In genomic region chr18:62452280-62452824, GRCh38 we compare ENCODE assay signal across 14 cellular contexts.
DNase-seq lines count a peak whose midpoint lies in the region; TF ChIP-seq lines count a peak whose summit lies in the region.
"Had no signal": no experiment of that assay in that cellular context is flagged by ENCODE, and none has a peak within 500 bp of the region (broad histone marks: within the 10 kb centered on the region; RNA-seq: fewer than 3 reads in every experiment).

No MANE protein-coding gene starts in this region.

- in situ Hi-C loops in GM13977 (cut with MboI; ENCODE audit: low pct_unique_long_range_greater_than_20kb, low sequenced_read_pairs, unreplicated experiment) = no loop called here

- H3K4me1 ChIP-seq in liver (ENCODE audit: control insufficient read depth in 4 of 4, insufficient read depth in 4 of 4, low read length in 3 of 4) = peaks cover 13 to 41% (median 34%) of the 10 kb centered on the region in 4 donors
- H3K4me1 ChIP-seq: Caco-2 had no signal

- H3K4me3 Mint-ChIP-seq in activated CD4-positive, alpha-beta T cell treated with anti-CD3 and anti-CD28 coated beads, Interleukin-2, amount 10 ng/mL, durations not matched to agents 7 days and 5 days = no peak overlapping the region
- H3K4me3 Mint-ChIP-seq: activated naive CD8-positive, alpha-beta T cell treated with anti-CD3 and anti-CD28 coated beads for 36 hours had no signal

- POLR2A ChIA-PET in activated CD4-positive, alpha-beta T cell treated with anti-CD3 and anti-CD28 coated beads, Interleukin-2, amount 10 ng/mL, durations not matched to agents 7 days and 5 days (lab: Charles Lee) = no interaction called here

- H3K27ac ChIP-seq in liver (ENCODE audit: low read depth in 1 of 2, low read length in 2 of 2) = peak overlapping the region; percentile 80 to 94
- H3K27ac ChIP-seq: suprapubic skin, VCaP had no signal

- H3K4me3 ChIP-seq in liver (ENCODE audit: low read depth in 1 of 3, low read length in 3 of 3) = no peak overlapping the region
- H3K4me3 ChIP-seq: suprapubic skin had no signal

- no peaks in the 10 kb centered on the region for H3K27me3 ChIP-seq in liver (ENCODE audit: control insufficient read depth in 4 of 4, insufficient read depth in 4 of 4, low read length in 3 of 4)
- H3K27me3 ChIP-seq: suprapubic skin had no signal

- no peaks in the 10 kb centered on the region for H3K36me3 ChIP-seq in liver (ENCODE audit: control insufficient read depth in 4 of 4, insufficient read depth in 3 of 4, low read depth in 1 of 4, low read length in 3 of 4)
- H3K36me3 ChIP-seq: suprapubic skin had no signal

- H3K27me3 Mint-ChIP-seq in activated CD4-positive, alpha-beta T cell treated with anti-CD3 and anti-CD28 coated beads, Interleukin-2, amount 10 ng/mL, durations not matched to agents 7 days and 5 days = peaks cover 4% of the 10 kb centered on the region

- H3K9me3 Mint-ChIP-seq in activated CD4-positive, alpha-beta T cell treated with anti-CD3 and anti-CD28 coated beads, Interleukin-2, amount 10 ng/mL, durations not matched to agents 7 days and 5 days = peaks cover 10% of the 10 kb centered on the region
- H3K9me3 Mint-ChIP-seq: activated naive CD8-positive, alpha-beta T cell treated with anti-CD3 and anti-CD28 coated beads for 36 hours had no signal

- H3K9ac ChIP-seq in liver (ENCODE audit: low read depth in 1 of 2, low read length in 2 of 2) = peak overlapping the region in 1 of 2 donors; percentile 49

- peak; percentile 59 to 66 for TF ChIP-seq RAD21 in liver (IDR thresholded peaks at IDR 0.05)

- no peak overlapping the region for H3K27ac Mint-ChIP-seq in activated CD4-positive, alpha-beta T cell treated with anti-CD3 and anti-CD28 coated beads, Interleukin-2, amount 10 ng/mL, durations not matched to agents 7 days and 5 days
- H3K27ac Mint-ChIP-seq: activated naive CD8-positive, alpha-beta T cell treated with anti-CD3 and anti-CD28 coated beads for 36 hours; naive B cell had no signal

- H3K4me1 Mint-ChIP-seq in activated CD4-positive, alpha-beta T cell treated with anti-CD3 and anti-CD28 coated beads, Interleukin-2, amount 10 ng/mL, durations not matched to agents 7 days and 5 days = peaks cover 19% of the 10 kb centered on the region

- 20% methylated on average over 5 of the region's 5 CpGs for WGBS in liver

- DNase-seq in AML-193 (lab: John Stamatoyannopoulos, UW) (peak; percentile 45), HuH-7 (ENCODE audit: low spot score) (peak; percentile 36), NCI-H2107 (lab: John Stamatoyannopoulos, UW) (no peak), COR-L47 (lab: John Stamatoyannopoulos, UW) (no peak), GM13977 (ENCODE audit: low spot score) (no peak), NCI-H1092 treated with DMSO at 0.1 percent for 48 hours (lab: John Stamatoyannopoulos, UW) (no peak)
- DNase-seq in activated CD4-positive, alpha-beta T cell treated with anti-CD3 and anti-CD28 coated beads, Interleukin-2, amount 10 ng/mL, durations not matched to agents 7 days and 5 days = peak; percentile 15
- DNase-seq: activated naive CD8-positive, alpha-beta T cell treated with anti-CD3 and anti-CD28 coated beads for 36 hours; hypothalamus; naive B cell had no signal

- H3K36me3 Mint-ChIP-seq in activated CD4-positive, alpha-beta T cell treated with anti-CD3 and anti-CD28 coated beads, Interleukin-2, amount 10 ng/mL, durations not matched to agents 7 days and 5 days (ENCODE audit: low read depth) = peaks cover 3% of the 10 kb centered on the region
- H3K36me3 Mint-ChIP-seq: activated naive CD8-positive, alpha-beta T cell treated with anti-CD3 and anti-CD28 coated beads for 36 hours; naive B cell had no signal

- TF ChIP-seq CTCF in liver (IDR thresholded peaks at IDR 0.05; ENCODE audit: low read depth, low read length, missing input control) (no peak), GM13977 (IDR thresholded peaks at IDR 0.05; ENCODE audit: extremely low read depth, insufficient read depth, missing control alignments) (no peak)

- no peaks in the 10 kb centered on the region for H3K9me3 ChIP-seq in liver (ENCODE audit: control insufficient read depth in 4 of 4, low read length in 3 of 4)
- H3K9me3 ChIP-seq: Caco-2, suprapubic skin had no signal

- CTCF ChIA-PET in activated CD4-positive, alpha-beta T cell treated with anti-CD3 and anti-CD28 coated beads, Interleukin-2, amount 10 ng/mL, durations not matched to agents 7 days and 5 days (lab: Charles Lee) = no interaction called here

TF ChIP-seq in liver, 16 proteins besides CTCF, POLR2A, EP300 and RAD21:
- TF ChIP-seq SP1 (IDR thresholded peaks at IDR 0.05) (peak; percentile 99), MAX (IDR thresholded peaks at IDR 0.05) (peak; percentile 96), NR2F2 (IDR thresholded peaks at IDR 0.05) (peak; percentile 57), HNF4A (conservative IDR thresholded peaks at IDR 0.05) (peak; percentile 95 to 97), TAF1 (conservative IDR thresholded peaks at IDR 0.05) (peak; percentile 78), EGR1 (IDR thresholded peaks at IDR 0.05; ENCODE audit: low read depth in 2 of 2) (peak; percentile 88 to 98), JUND (IDR thresholded peaks at IDR 0.05) (peak; percentile 82 to 86), REST (IDR thresholded peaks at IDR 0.05) (peak; percentile 70), FOXA1 (IDR thresholded peaks at IDR 0.05) (peak; percentile 93), YY1 (IDR thresholded peaks at IDR 0.05) (peak; percentile 79), HNF4G (IDR thresholded peaks at IDR 0.05) (peak; percentile 92), ZBTB33 (IDR thresholded peaks at IDR 0.05) (peak; percentile 91), GABPA (IDR thresholded peaks at IDR 0.05 in 1 of 2, conservative IDR thresholded peaks at IDR 0.05 in 1 of 2) (peak in 1 of 2 donors; percentile 59), RXRA (IDR thresholded peaks at IDR 0.05) (peak; percentile 85 to 93), FOXA2 (IDR thresholded peaks at IDR 0.05) (peak; percentile 94)
- TF ChIP-seq, protein P1, sequence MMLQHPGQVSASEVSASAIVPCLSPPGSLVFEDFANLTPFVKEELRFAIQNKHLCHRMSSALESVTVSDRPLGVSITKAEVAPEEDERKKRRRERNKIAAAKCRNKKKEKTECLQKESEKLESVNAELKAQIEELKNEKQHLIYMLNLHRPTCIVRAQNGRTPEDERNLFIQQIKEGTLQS (IDR thresholded peaks at IDR 0.05) = peak; percentile 84

Comparison
In these comparisons a context has a peak if more than half of its experiments do, and no peak if none do; other contexts are left out.
1. DNase-seq: peak in AML-193 (2 of 2), HuH-7 (single experiment) and activated CD4-positive, alpha-beta T cell treated with anti-CD3 and anti-CD28 coated beads, Interleukin-2, amount 10 ng/mL, durations not matched to agents 7 days and 5 days (single experiment); none in NCI-H2107 (single experiment), COR-L47 (single experiment), GM13977 (single experiment) and NCI-H1092 treated with DMSO at 0.1 percent for 48 hours (single experiment).